ENCODE assay signal across 23 cellular contexts in genomic region chr7:148340881-148341280, GRCh38.
DNase-seq lines count a peak whose midpoint lies in the region; TF ChIP-seq lines count a peak whose summit lies in the region.
"Had no signal": no experiment of that assay in that cellular context is flagged by ENCODE, and none has a peak within 500 bp of the region (broad histone marks: within the 10 kb centered on the region; RNA-seq: fewer than 3 reads in every experiment).

No MANE protein-coding gene starts in this region.

- CTCF ChIA-PET in Calu3 (lab: Charles Lee): interaction anchor here (0.6 kb wide), 1 partner anchor 111 kb away, joined by 3 read pairs; no protein-coding TSS in a partner anchor

- no peak overlapping the region for H2BK20ac ChIP-seq in H9 (ENCODE audit: low read depth, low read length, poor library complexity, severe bottlenecking)

- H3K9ac ChIP-seq in H9 (ENCODE audit: extremely low read depth, insufficient read length, low read length) (no peak overlapping the region), trophoblast cell (ENCODE audit: low read length) (no peak overlapping the region)

- no peak overlapping the region for H3K4ac ChIP-seq in H9 (ENCODE audit: low read depth, low read length)
- H3K4ac ChIP-seq in trophoblast cell (ENCODE audit: low read depth, low read length): peak overlapping the region; percentile 35

- H3K27ac Mint-ChIP-seq in H9 (peak overlapping the region in 2 of 3 experiments; percentile 13 to 98; a peak in 2 of 7 replicates), Calu3 (ENCODE audit: unreplicated experiment) (no peak overlapping the region)
- H3K27ac Mint-ChIP-seq: activated T-cell treated with anti-CD3 and anti-CD28 coated beads, Interleukin-2, amount 50 U/mL, for 24 hours; stimulated activated effector memory CD8-positive, alpha-beta T cell treated with anti-CD3 and anti-CD28 coated beads, Interleukin-12 subunit alpha, Interleukin-12 subunit beta, amount 100 ng/mL, for 72 hours had no signal

- no peak overlapping the region for H2BK12ac ChIP-seq in H9 (ENCODE audit: insufficient read length, low read depth, low read length)
- H2BK12ac ChIP-seq in trophoblast cell (ENCODE audit: low read length): no peak overlapping the region

- H3K27me3 ChIP-seq in H9 (ENCODE audit: insufficient read depth, low read length): no peaks in the 10 kb centered on the region
- H3K27me3 ChIP-seq in ectodermal cell (ENCODE audit: control insufficient read depth, insufficient read depth, low read length, poor library complexity, severe bottlenecking): no peaks in the 10 kb centered on the region
- no peaks in the 10 kb centered on the region for H3K27me3 ChIP-seq in trophoblast cell (ENCODE audit: insufficient read depth, low read length)
- H3K27me3 ChIP-seq in esophagus squamous epithelium: peaks cover 0 to 59% (median 2%) of the 10 kb centered on the region in 4 donors

- H4K8ac ChIP-seq in H9 (replicated peaks; ENCODE audit: insufficient read length, low read depth, low read length) (no peak overlapping the region), trophoblast cell (ENCODE audit: low read depth, low read length) (no peak overlapping the region)

- TF ChIP-seq CTCF in H9 (conservative IDR thresholded peaks at IDR 0.05) (no peak), Calu3 (IDR thresholded peaks at IDR 0.05; ENCODE audit: unreplicated experiment) (no peak), esophagus squamous epithelium (IDR thresholded peaks at IDR 0.05) (no peak)

- H2BK120ac ChIP-seq in H9 (ENCODE audit: low read depth, low read length, poor library complexity, severe bottlenecking): no peak overlapping the region
- no peak overlapping the region for H2BK120ac ChIP-seq in trophoblast cell (ENCODE audit: insufficient read depth, low read length, poor library complexity)

- DNase-seq in H9: no peak
- DNase-seq in islet precursor cell: peak; percentile 77
- peak; percentile 78 to 91 for DNase-seq in trophoblast cell
- no peak for DNase-seq in NCI-H2107 (lab: John Stamatoyannopoulos, UW)
- DNase-seq in Calu3: no peak
- DNase-seq in esophagus squamous epithelium (lab: John Stamatoyannopoulos, UW): no peak
- DNase-seq: activated CD4-positive, alpha-beta T cell treated with anti-CD3 and anti-CD28 coated beads for 4 hours; activated CD8-positive, alpha-beta memory T cell treated with anti-CD3 and anti-CD28 coated beads for 24 hours; activated T-cell treated with anti-CD3 and anti-CD28 coated beads, Interleukin-2, amount 50 U/mL, for 24 hours; brain microvascular endothelial cell; C1 segment of cervical spinal cord; effector CD8-positive, alpha-beta T cell; foreskin melanocyte; hippocampal formation; Kasumi-1; NCI-H187; NCI-H526; retina; stimulated activated CD4-positive, alpha-beta T cell treated with anti-CD3 and anti-CD28 coated beads, Interleukin-2, amount 100 ng/mL, for 48 hours; substantia nigra had no signal

- no peaks in the 10 kb centered on the region; a peak in 1 of 5 replicates for H3K9me3 Mint-ChIP-seq in H9
- no peaks in the 10 kb centered on the region for H3K9me3 Mint-ChIP-seq in Calu3 (ENCODE audit: low read depth, unreplicated experiment)
- H3K9me3 Mint-ChIP-seq: activated T-cell treated with anti-CD3 and anti-CD28 coated beads, Interleukin-2, amount 50 U/mL, for 24 hours; stimulated activated effector memory CD8-positive, alpha-beta T cell treated with anti-CD3 and anti-CD28 coated beads, Interleukin-12 subunit alpha, Interleukin-12 subunit beta, amount 100 ng/mL, for 72 hours had no signal

- peaks cover 7% of the 10 kb centered on the region; the same call in 1 of the 2 replicates for H3K79me2 ChIP-seq in H9 (ENCODE audit: insufficient read depth, low read length)
- H3K79me2 ChIP-seq in trophoblast cell (ENCODE audit: control insufficient read depth, insufficient read depth, low read length, poor library complexity): peaks cover 6% of the 10 kb centered on the region

- H3K36me3 Mint-ChIP-seq in H9 (ENCODE audit: insufficient read depth in 1 of 3, low read depth in 3 of 3): peaks cover 4 to 24% (median 24%) of the 10 kb centered on the region in 3 experiments; a peak in 6 of 7 replicates
- H3K36me3 Mint-ChIP-seq in Calu3 (ENCODE audit: insufficient read depth, unreplicated experiment): peaks cover 6% of the 10 kb centered on the region
- H3K36me3 Mint-ChIP-seq: stimulated activated effector memory CD8-positive, alpha-beta T cell treated with anti-CD3 and anti-CD28 coated beads, Interleukin-12 subunit alpha, Interleukin-12 subunit beta, amount 100 ng/mL, for 72 hours had no signal

- H3K4me1 ChIP-seq in H9 (ENCODE audit: insufficient read depth, low read length) (peaks cover 9% of the 10 kb centered on the region), ectodermal cell (ENCODE audit: control insufficient read depth, insufficient read depth, low read length) (peaks cover 43% of the 10 kb centered on the region), trophoblast cell (ENCODE audit: control insufficient read depth in 1 of 2, insufficient read depth in 2 of 2, low read length in 2 of 2) (peaks cover 18 to 30% of the 10 kb centered on the region in 2 experiments), esophagus squamous epithelium (peaks cover 8 to 23% (median 9%) of the 10 kb centered on the region in 3 donors)

- H3K14ac ChIP-seq in H9 (ENCODE audit: insufficient read depth, low read length) (no peak overlapping the region), trophoblast cell (ENCODE audit: low read length) (no peak overlapping the region)

- no peak overlapping the region for H3T11ph ChIP-seq in H9 (ENCODE audit: low read length)

- H4K91ac ChIP-seq in H9 (ENCODE audit: insufficient read length, low read depth, low read length) (no peak overlapping the region), trophoblast cell (ENCODE audit: low read depth, low read length) (no peak overlapping the region)

- H3K27ac ChIP-seq in H9 (ENCODE audit: insufficient read length, low read depth, low read length) (no peak overlapping the region), ectodermal cell (ENCODE audit: insufficient read depth, low read depth, low read length, poor library complexity, severe bottlenecking) (no peak overlapping the region), trophoblast cell (ENCODE audit: low read depth, low read length) (peak overlapping the region; percentile 12), esophagus squamous epithelium (no peak overlapping the region)
- H3K27ac ChIP-seq: brain microvascular endothelial cell had no signal

- no peaks in the 10 kb centered on the region for H4K20me1 ChIP-seq in H9 (ENCODE audit: control insufficient read depth, insufficient read depth, insufficient read length)

- H3K4me1 Mint-ChIP-seq in H9: peaks cover 83 to 85% of the 10 kb centered on the region in 2 experiments
- H3K4me1 Mint-ChIP-seq in Calu3 (ENCODE audit: low read depth, unreplicated experiment): peaks cover 13% of the 10 kb centered on the region

- peak overlapping the region; percentile 71 for H3K4me3 ChIP-seq in ectodermal cell (ENCODE audit: insufficient read depth, low read depth, low read length)
- peak overlapping the region; percentile 20 for H3K4me3 ChIP-seq in trophoblast cell (ENCODE audit: low read depth, low read length)
- no peak overlapping the region for H3K4me3 ChIP-seq in esophagus squamous epithelium
- H3K4me3 ChIP-seq: lung had no signal

- TF ChIP-seq POLR2A in esophagus squamous epithelium (IDR thresholded peaks at IDR 0.05): no peak

- peak overlapping the region; percentile 92 for H3K4me2 ChIP-seq in H9 (ENCODE audit: insufficient read depth, insufficient read length, low read length)
- H3K4me2 ChIP-seq in trophoblast cell (ENCODE audit: low read length): peak overlapping the region; percentile 55

- H4K5ac ChIP-seq in H9 (ENCODE audit: insufficient read length, low read depth, low read length): no peak overlapping the region

- H2BK5ac ChIP-seq in H9 (ENCODE audit: insufficient read length, low read length) (no peak overlapping the region), trophoblast cell (ENCODE audit: low read depth, low read length, poor library complexity) (no peak overlapping the region)

- H3K23ac ChIP-seq in H9 (ENCODE audit: insufficient read length, low read depth, low read length) (no peak overlapping the region), trophoblast cell (ENCODE audit: low read length) (no peak overlapping the region)

- H3K9me3 ChIP-seq in H9 (ENCODE audit: control insufficient read depth, low read depth, low read length) (no peaks in the 10 kb centered on the region), ectodermal cell (ENCODE audit: control insufficient read depth, low read length) (no peaks in the 10 kb centered on the region), trophoblast cell (ENCODE audit: insufficient read depth, low read depth, low read length) (no peaks in the 10 kb centered on the region), esophagus squamous epithelium (no peaks in the 10 kb centered on the region)

- H3K79me1 ChIP-seq in H9 (ENCODE audit: insufficient read depth, low read depth, low read length, poor library complexity, severe bottlenecking) (no peaks in the 10 kb centered on the region), trophoblast cell (ENCODE audit: low read length) (peaks cover 18% of the 10 kb centered on the region)

- H3K23me2 ChIP-seq in H9 (ENCODE audit: insufficient read length, low read depth, low read length, poor library complexity, severe bottlenecking): peaks cover 10% of the 10 kb centered on the region

- intact Hi-C loops in Calu3 (cut with micrococcal nuclease; ENCODE audit: unreplicated experiment): no loop called here
- intact Hi-C loops in esophagus squamous epithelium (cut with DNase I): no loop called here

- H3K56ac ChIP-seq in H9 (ENCODE audit: insufficient read length, low read depth, low read length): no peak overlapping the region

- no CpG with 5 or more reads among the region's 8 CpGs for WGBS in H9 (ENCODE audit: extremely low coverage, insufficient read length, low lambda C conversion rate)
- WGBS in ectodermal cell, 2 experiments: 13 to 15% methylated on average over 7 to 8 of the region's 8 CpGs
- WGBS in trophoblast cell (ENCODE audit: extremely low coverage, insufficient coverage, insufficient read length): no CpG with 5 or more reads among the region's 8 CpGs
- 80 to 90% methylated on average over 8 of the region's 8 CpGs for WGBS in esophagus squamous epithelium, 2 donors

- no peak overlapping the region for H4K12ac ChIP-seq in trophoblast cell (ENCODE audit: low read depth, low read length)

- H3K36me3 ChIP-seq in ectodermal cell (ENCODE audit: control insufficient read depth, insufficient read depth, low read length) (no peaks in the 10 kb centered on the region), trophoblast cell (ENCODE audit: control insufficient read depth in 1 of 2, insufficient read depth in 2 of 2, low read length in 2 of 2) (peaks cover 0 to 2% of the 10 kb centered on the region in 2 experiments), esophagus squamous epithelium (no peaks in the 10 kb centered on the region)
- H3K36me3 ChIP-seq: brain microvascular endothelial cell had no signal

- H3K27me3 Mint-ChIP-seq in H9 (ENCODE audit: low read depth) (no peaks in the 10 kb centered on the region), Calu3 (ENCODE audit: unreplicated experiment) (peaks cover 90% of the 10 kb centered on the region)

- H3K18ac ChIP-seq in H9 (ENCODE audit: insufficient read length, low read depth, low read length) (no peak overlapping the region), trophoblast cell (ENCODE audit: low read length) (no peak overlapping the region)

- H2BK15ac ChIP-seq in H9 (ENCODE audit: low read depth, low read length): no peak overlapping the region

- H3K4me3 Mint-ChIP-seq in H9 (peak overlapping the region; percentile 83 to 98), Calu3 (ENCODE audit: low read depth, unreplicated experiment) (no peak overlapping the region)
- H3K4me3 Mint-ChIP-seq: activated T-cell treated with anti-CD3 and anti-CD28 coated beads, Interleukin-2, amount 50 U/mL, for 24 hours; stimulated activated effector memory CD8-positive, alpha-beta T cell treated with anti-CD3 and anti-CD28 coated beads, Interleukin-12 subunit alpha, Interleukin-12 subunit beta, amount 100 ng/mL, for 72 hours had no signal

- H2AK5ac ChIP-seq in H9 (ENCODE audit: insufficient read length, low read length) (no peak overlapping the region), trophoblast cell (ENCODE audit: low read length) (no peak overlapping the region)

- BruUV-seq in Calu3 (replicated peaks; lab: Mats Ljungman, UMichigan): no TSS peak

- H2AFZ ChIP-seq in H9 (ENCODE audit: low read length): no peak overlapping the region
- no peak overlapping the region for H2AFZ ChIP-seq in trophoblast cell (ENCODE audit: insufficient read depth, low read length, poor library complexity)

Comparison
In these comparisons a context has a peak if more than half of its experiments do, and no peak if none do; other contexts are left out.
1. DNase-seq: peak in islet precursor cell (single experiment) and trophoblast cell (2 of 2); none in H9 (single experiment), NCI-H2107 (single experiment), Calu3 (single experiment) and esophagus squamous epithelium (single experiment).
2. H3K4me3 ChIP-seq: peak in ectodermal cell (single experiment) and trophoblast cell (single experiment); none in esophagus squamous epithelium (0 of 4).